In the genomic region with DNA sequence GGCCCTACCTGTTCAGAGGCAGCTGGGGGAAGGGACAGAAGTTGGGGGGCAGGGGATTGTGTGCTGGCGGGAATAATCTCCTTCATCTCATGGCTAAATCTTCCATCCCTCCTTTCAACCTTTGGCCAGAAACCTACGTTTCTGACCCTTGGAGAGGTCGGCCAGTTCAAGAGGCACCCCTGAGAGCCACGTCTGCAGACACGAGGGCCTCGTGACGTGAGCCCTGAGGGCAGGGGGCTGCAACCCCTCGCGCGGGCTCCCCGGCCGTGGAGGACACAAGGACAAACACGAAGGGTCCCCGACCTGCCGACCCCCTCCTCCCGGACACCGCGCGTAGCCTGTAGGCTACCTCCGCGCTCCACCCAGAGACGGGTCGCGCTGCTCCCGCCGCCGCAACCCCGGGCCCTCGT, we compare ENCODE assay signal across 8 cellular contexts. TPM values are rescaled to one million over a fixed set of nuclear protein-coding genes. Genes with fewer than 3 reads are reported as not detected.
DNase-seq lines count a peak whose midpoint lies in the region; ATAC-seq, FAIRE-seq and TF ChIP-seq lines count a peak whose summit lies in the region.

No MANE protein-coding gene starts in this region.

- H3K9me3 ChIP-seq in right atrium auricular region, result no peaks in the 10 kb centered on the region
- no peaks in the 10 kb centered on the region for H3K9me3 ChIP-seq in small intestine (ENCODE audit: control insufficient read depth, low read depth)

- peak overlapping the region; percentile 97 for H3K4me3 Mint-ChIP-seq in activated CD8-positive, alpha-beta T cell treated with anti-CD3 and anti-CD28 coated beads, Interleukin-2, amount 10 ng/mL, durations not matched to agents 7 days and 5 days

- H3K36me3 ChIP-seq in right atrium auricular region (peaks cover 27% of the 10 kb centered on the region), small intestine (ENCODE audit: control insufficient read depth in 2 of 2, insufficient read depth in 2 of 2, low read length in 2 of 2) (no peaks in the 10 kb centered on the region)

- H3K27me3 Mint-ChIP-seq in activated CD8-positive, alpha-beta T cell treated with anti-CD3 and anti-CD28 coated beads, Interleukin-2, amount 10 ng/mL, durations not matched to agents 7 days and 5 days (ENCODE audit: low read depth), result no peaks in the 10 kb centered on the region

- peaks cover 53% of the 10 kb centered on the region for H3K4me1 Mint-ChIP-seq in activated CD8-positive, alpha-beta T cell treated with anti-CD3 and anti-CD28 coated beads, Interleukin-2, amount 10 ng/mL, durations not matched to agents 7 days and 5 days (ENCODE audit: low read depth)

- H3K4me1 ChIP-seq in right atrium auricular region, result peaks cover 0 to 34% of the 10 kb centered on the region in 2 donors
- peaks cover 3 to 5% of the 10 kb centered on the region in 2 donors for H3K4me1 ChIP-seq in small intestine (ENCODE audit: control insufficient read depth in 2 of 2, insufficient read depth in 1 of 2, low read depth in 1 of 2, low read length in 1 of 2)

- TF ChIP-seq CTCF in GM12875 (IDR thresholded peaks at IDR 0.05; ENCODE audit: borderline replicate concordance, insufficient read depth, low read depth, low read length), result no peak
- no peak for TF ChIP-seq CTCF in right atrium auricular region (IDR thresholded peaks at IDR 0.05)

- POLR2A ChIA-PET in activated CD8-positive, alpha-beta T cell treated with anti-CD3 and anti-CD28 coated beads, Interleukin-2, amount 10 ng/mL, durations not matched to agents 7 days and 5 days (lab: Charles Lee), result interaction anchor here (1.0 to 2.0 kb wide), 4 partner anchors 23 to 567 kb away, joined by 3 to 11 read pairs (median 4); a partner anchor contains a TSS

- CTCF ChIA-PET in activated CD8-positive, alpha-beta T cell treated with anti-CD3 and anti-CD28 coated beads, Interleukin-2, amount 10 ng/mL, durations not matched to agents 7 days and 5 days (lab: Charles Lee), result interaction anchor here (1.0 kb wide), 1 partner anchor 133 kb away, joined by 3 read pairs; no protein-coding TSS in a partner anchor

- H3K4me3 ChIP-seq in GM12875 (ENCODE audit: low read depth, low read length) (peak overlapping the region; percentile 65), right atrium auricular region (peak overlapping the region; percentile 62 to 78), small intestine (ENCODE audit: low read depth in 1 of 2, low read length in 2 of 2) (peak overlapping the region; percentile 64 to 81)

- peaks cover 31% of the 10 kb centered on the region for H3K36me3 Mint-ChIP-seq in activated CD8-positive, alpha-beta T cell treated with anti-CD3 and anti-CD28 coated beads, Interleukin-2, amount 10 ng/mL, durations not matched to agents 7 days and 5 days (ENCODE audit: low read depth)

- H3K27ac ChIP-seq in right atrium auricular region (peak overlapping the region; percentile 97 to 99), small intestine (ENCODE audit: low read depth in 1 of 2, low read length in 1 of 2) (peak overlapping the region; percentile 96 to 98)

- ATAC-seq in HG02798 (IDR thresholded peaks at IDR 0.05; ENCODE audit: poor library complexity, unreplicated experiment), result peak; percentile 2
- ATAC-seq in activated CD8-positive, alpha-beta T cell treated with anti-CD3 and anti-CD28 coated beads, Interleukin-2, amount 10 ng/mL, durations not matched to agents 7 days and 5 days, result no peak

- no peak for FAIRE-seq in small intestine (lab: Jason Lieb, UNC)

- H3K27ac Mint-ChIP-seq in activated CD8-positive, alpha-beta T cell treated with anti-CD3 and anti-CD28 coated beads, Interleukin-2, amount 10 ng/mL, durations not matched to agents 7 days and 5 days, result peak overlapping the region; percentile 95

- no peaks in the 10 kb centered on the region for H3K27me3 ChIP-seq in right atrium auricular region
- H3K27me3 ChIP-seq in small intestine (ENCODE audit: control insufficient read depth in 2 of 2, insufficient read depth in 2 of 2, low read length in 2 of 2), result no peaks in the 10 kb centered on the region

- no peak for DNase-seq in activated CD8-positive, alpha-beta T cell treated with anti-CD3 and anti-CD28 coated beads, Interleukin-2, amount 10 ng/mL, durations not matched to agents 7 days and 5 days
- DNase-seq in right atrium auricular region (ENCODE audit: low spot score) (no peak), small intestine (no peak), NCI-H1417 treated with DMSO at 0.1 percent for 48 hours (lab: John Stamatoyannopoulos, UW) (no peak), NCI-H446 treated with DMSO at 0.1 percent for 48 hours (lab: John Stamatoyannopoulos, UW) (no peak), D341Med (ENCODE audit: low spot score) (no peak)

- WGBS in small intestine, 3 donors, result 0 to 2% (median 1%) methylated on average over 29 of the region's 29 CpGs

- H3K9me3 Mint-ChIP-seq in activated CD8-positive, alpha-beta T cell treated with anti-CD3 and anti-CD28 coated beads, Interleukin-2, amount 10 ng/mL, durations not matched to agents 7 days and 5 days (ENCODE audit: insufficient read depth), result no peaks in the 10 kb centered on the region

RNA-seq across cellular contexts. Expression of a gene that starts 0.9 kb away (rescaled TPM):
- total RNA-seq in activated CD8-positive, alpha-beta T cell treated with anti-CD3 and anti-CD28 coated beads, Interleukin-2, amount 10 ng/mL, durations not matched to agents 7 days and 5 days, result 1,000 to 10,000 TPM; 1,111 to 1,173 TPM
- 1,000 to 10,000 TPM in 1 of 2 donors, 100 to 1,000 TPM in 1; 593 to 1,197 TPM for total RNA-seq in right atrium auricular region
- polyA plus RNA-seq in small intestine, result 1,000 to 10,000 TPM in 2 of 3 donors, 100 to 1,000 TPM in 1; 863 to 1,751 (median 1,463) TPM

RNA-seq across cellular contexts. Expression of a gene that starts 5.3 kb away (rescaled TPM):
- 1 to 10 TPM; 1.3 to 1.5 TPM for total RNA-seq in activated CD8-positive, alpha-beta T cell treated with anti-CD3 and anti-CD28 coated beads, Interleukin-2, amount 10 ng/mL, durations not matched to agents 7 days and 5 days
- total RNA-seq in right atrium auricular region, result 1 to 10 TPM in 1 of 2 donors, under 1 TPM in 1; 0.70 to 1.3 TPM
- 1 to 10 TPM; 2.9 to 4.3 (median 3.4) TPM for polyA plus RNA-seq in small intestine

RNA-seq across cellular contexts. Expression of a gene that starts 9.3 kb away (rescaled TPM):
- total RNA-seq in activated CD8-positive, alpha-beta T cell treated with anti-CD3 and anti-CD28 coated beads, Interleukin-2, amount 10 ng/mL, durations not matched to agents 7 days and 5 days, result under 1 TPM; 0.84 to 0.99 TPM
- not detected for total RNA-seq in right atrium auricular region
- not detected for polyA plus RNA-seq in small intestine

RNA-seq across cellular contexts. Expression of a gene that starts 22.3 kb away (rescaled TPM):
- total RNA-seq in activated CD8-positive, alpha-beta T cell treated with anti-CD3 and anti-CD28 coated beads, Interleukin-2, amount 10 ng/mL, durations not matched to agents 7 days and 5 days, result 10 to 100 TPM in 1 of 2 experiments, 1 to 10 TPM in 1; 9.4 to 11.5 TPM
- 10 to 100 TPM; 17.4 to 18.5 TPM for total RNA-seq in right atrium auricular region
- 1 to 10 TPM; 1.8 to 7.6 (median 6.7) TPM for polyA plus RNA-seq in small intestine

RNA-seq across cellular contexts. Expression of a gene that starts 23.6 kb away (rescaled TPM):
- total RNA-seq in activated CD8-positive, alpha-beta T cell treated with anti-CD3 and anti-CD28 coated beads, Interleukin-2, amount 10 ng/mL, durations not matched to agents 7 days and 5 days, result 1 to 10 TPM; 1.5 to 1.7 TPM
- total RNA-seq in right atrium auricular region, result under 1 TPM; 0.39 to 0.56 TPM
- under 1 TPM in 2 of 3 donors, not detected in 1; 0.22 to 0.82 TPM for polyA plus RNA-seq in small intestine
